In the genomic region with DNA sequence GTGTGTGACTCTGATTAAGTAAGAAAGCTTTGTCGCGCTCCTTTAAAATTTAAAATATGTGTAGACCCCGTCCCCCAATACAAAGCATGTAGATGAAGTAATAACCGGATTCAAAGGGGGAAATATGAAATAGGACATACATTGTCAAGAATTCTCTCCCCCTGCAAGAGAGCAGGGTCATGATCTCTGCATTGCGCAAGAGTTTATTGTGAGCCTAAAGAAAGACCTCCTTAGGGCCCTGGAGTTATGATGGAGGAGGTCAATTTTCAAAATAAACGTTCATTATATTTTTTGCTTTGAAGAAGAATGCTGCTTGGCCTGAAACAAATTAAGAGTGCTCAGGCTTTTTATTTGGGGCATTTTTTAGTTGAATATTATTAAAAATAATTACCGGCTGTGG, we compare ENCODE assay signal across 20 cellular contexts.
A peak's percentile ranks its signal among the peaks of the same experiment; 100 is the strongest.
DNase-seq lines count a peak whose midpoint lies in the region; ATAC-seq, FAIRE-seq and TF ChIP-seq lines count a peak whose summit lies in the region.
"Had no signal": no experiment of that assay in that cellular context is flagged by ENCODE, and none has a peak within 500 bp of the region (broad histone marks: within the 10 kb centered on the region; RNA-seq: fewer than 3 reads in every experiment).

No MANE protein-coding gene starts in this region.

- H2BK5ac ChIP-seq in H1 (ENCODE audit: low read depth, low read length), result no peak overlapping the region

- H3K79me2 ChIP-seq in HCT116 (ENCODE audit: insufficient read depth, low read length) (no peaks in the 10 kb centered on the region), H1 (ENCODE audit: control insufficient read depth in 1 of 2, insufficient read depth in 2 of 2, low read length in 2 of 2) (no peaks in the 10 kb centered on the region)

- no peaks in the 10 kb centered on the region for H3K79me1 ChIP-seq in H1 (ENCODE audit: low read depth, low read length)

- H3K23ac ChIP-seq in H1 (ENCODE audit: insufficient read length), result no peak overlapping the region

- no peaks in the 10 kb centered on the region for H3K23me2 ChIP-seq in H1 (ENCODE audit: low read depth, low read length)

- no peak overlapping the region for H3K56ac ChIP-seq in H1 (replicated peaks; ENCODE audit: insufficient read length, low read depth, low read length)

- no peaks in the 10 kb centered on the region for H3K9me3 ChIP-seq in A549
- no peaks in the 10 kb centered on the region for H3K9me3 ChIP-seq in HCT116 (ENCODE audit: control insufficient read depth in 1 of 2, insufficient read depth in 1 of 2, low read depth in 1 of 2, low read length in 2 of 2)
- no peaks in the 10 kb centered on the region for H3K9me3 ChIP-seq in H1 (ENCODE audit: insufficient read depth in 2 of 2, low read depth in 1 of 2, low read length in 1 of 2)
- H3K9me3 ChIP-seq: BE2C; BLaER1 treated with 17β-estradiol and CSF1 and Interleukin-3, amounts not matched to agents 10 nM and 100 nM had no signal

- H3K4me2 ChIP-seq in A549 (no peak overlapping the region), HCT116 (ENCODE audit: low read length) (no peak overlapping the region), H1 (ENCODE audit: insufficient read depth in 1 of 2, low read depth in 2 of 2, low read length in 2 of 2) (no peak overlapping the region)

- H3K4ac ChIP-seq in H1 (replicated peaks; ENCODE audit: insufficient read length, low read depth, low read length), result no peak overlapping the region

- H2BK20ac ChIP-seq in H1 (ENCODE audit: low read length), result no peak overlapping the region

- H2BK12ac ChIP-seq in H1 (ENCODE audit: low read depth, low read length), result no peak overlapping the region

- H4K8ac ChIP-seq in H1 (ENCODE audit: extremely low read depth, insufficient read depth, low read length), result no peak overlapping the region

- no TSS peak for BruUV-seq in HCT116 (replicated peaks; lab: Mats Ljungman, UMichigan)

- H3K9ac ChIP-seq in HCT116 (ENCODE audit: low read length) (no peak overlapping the region), H1 (replicated peaks in 1 of 4; ENCODE audit: extremely low read depth in 1 of 4, low read depth in 3 of 4, low read length in 3 of 4) (no peak overlapping the region)
- H3K9ac ChIP-seq: BLaER1 treated with 17β-estradiol and CSF1 and Interleukin-3, amounts not matched to agents 10 nM and 100 nM; GM23248 had no signal

- ATAC-seq in A549 (no peak), HCT116 (no peak), HG03439 (IDR thresholded peaks at IDR 0.05; ENCODE audit: unreplicated experiment) (no peak), HG03108 (IDR thresholded peaks at IDR 0.05; ENCODE audit: unreplicated experiment) (no peak)
- ATAC-seq: GM12878 had no signal

- H3K4me1 ChIP-seq in A549 (no peaks in the 10 kb centered on the region), HCT116 (ENCODE audit: control insufficient read depth in 1 of 2, insufficient read depth in 2 of 2, low read length in 2 of 2) (no peaks in the 10 kb centered on the region), H1 (replicated peaks in 1 of 4; ENCODE audit: control insufficient read depth in 3 of 4, insufficient read depth in 4 of 4, low read length in 3 of 4) (no peaks in the 10 kb centered on the region; a peak in 1 of 7 replicates)

- FAIRE-seq in A549 (lab: Jason Lieb, UNC) (no peak), H1 (lab: Jason Lieb, UNC) (no peak)
- FAIRE-seq: D721Med, GM12878, GM19239 had no signal

- H3K14ac ChIP-seq in H1 (ENCODE audit: insufficient read length), result no peak overlapping the region

- no peak overlapping the region for H2AK5ac ChIP-seq in H1 (ENCODE audit: low read depth, low read length)

- DNase-seq in A549 (ENCODE audit: low read depth in 1 of 2, low spot score in 1 of 2) (no peak), HCT116 (ENCODE audit: low read depth, low spot score) (no peak), MV-4-11 (lab: John Stamatoyannopoulos, UW) (peak; percentile 31), H1 (ENCODE audit: low read depth in 1 of 2, low spot score in 2 of 2) (no peak)
- DNase-seq: BE2C; CD4-positive, alpha-beta T cell; CD8-positive, alpha-beta memory T cell; DMS 273 treated with DMSO at 0.1 percent for 48 hours; DMS79; EL; GDM1; GM23248; H9; HFFc6 had no signal

- no peak overlapping the region for H3K18ac ChIP-seq in H1 (ENCODE audit: extremely low read depth, low read length)

- H4K20me1 ChIP-seq in HCT116 (ENCODE audit: insufficient read depth), result no peaks in the 10 kb centered on the region
- no peaks in the 10 kb centered on the region for H4K20me1 ChIP-seq in H1 (replicated peaks in 1 of 2; ENCODE audit: control insufficient read depth in 1 of 2, insufficient read depth in 2 of 2, low read length in 2 of 2)
- H4K20me1 ChIP-seq: BLaER1 treated with 17β-estradiol and CSF1 and Interleukin-3, amounts not matched to agents 10 nM and 100 nM had no signal

- CTCF ChIA-PET in A549 (lab: Yijun Ruan, JAX), result interaction anchor here (1.0 kb wide), 1 partner anchor 113 kb away, joined by 3 read pairs; no protein-coding TSS in a partner anchor
- CTCF ChIA-PET in HCT116 (lab: Charles Lee), result no interaction called here
- CTCF ChIA-PET in H1 (lab: Charles Lee; ENCODE audit: partially characterized antibody), result no interaction called here

- H3K36me3 ChIP-seq in HCT116 (ENCODE audit: control insufficient read depth in 1 of 2, insufficient read depth in 2 of 2, low read length in 2 of 2) (no peaks in the 10 kb centered on the region), H1 (ENCODE audit: control insufficient read depth in 2 of 4, insufficient read depth in 4 of 4, low read length in 3 of 4) (no peaks in the 10 kb centered on the region)
- H3K36me3 ChIP-seq: BE2C; BLaER1 treated with 17β-estradiol and CSF1 and Interleukin-3, amounts not matched to agents 10 nM and 100 nM had no signal

- intact Hi-C loops in HCT116 (cut with micrococcal nuclease), result no loop called here

- H3K4me3 ChIP-seq in A549 (no peak overlapping the region), HCT116 (replicated peaks in 1 of 2; ENCODE audit: low read depth in 1 of 2, low read length in 2 of 2) (no peak overlapping the region), H1 (ENCODE audit: extremely low read depth in 1 of 4, insufficient read depth in 2 of 4, low read depth in 3 of 4, low read length in 4 of 4) (no peak overlapping the region)
- H3K4me3 ChIP-seq: BLaER1 treated with 17β-estradiol and CSF1 and Interleukin-3, amounts not matched to agents 10 nM and 100 nM; GM12878; GM23248 had no signal

- H2AFZ ChIP-seq in HCT116 (ENCODE audit: low read depth, low read length, poor library complexity, severe bottlenecking) (no peak overlapping the region), H1 (ENCODE audit: low read length) (no peak overlapping the region)
- H2AFZ ChIP-seq: GM23248 had no signal

- no peak overlapping the region for H4K91ac ChIP-seq in H1 (replicated peaks; ENCODE audit: insufficient read length, low read length)

- TF ChIP-seq EP300 in A549 (IDR thresholded peaks at IDR 0.05), result no peak
- TF ChIP-seq EP300 in H1 (IDR thresholded peaks at IDR 0.05; ENCODE audit: borderline replicate concordance in 1 of 2, low read depth in 2 of 2, low read length in 2 of 2), result no peak

- 62% methylated on average over 7 of the region's 7 CpGs for WGBS in A549 (ENCODE audit: missing lambda C conversion rate)
- 97% methylated on average over 7 of the region's 7 CpGs; no CpG with 5 or more reads in 1 of the 2 experiments for WGBS in H1 (ENCODE audit: extremely low coverage in 1 of 2, insufficient coverage in 1 of 2, insufficient read length in 1 of 2, insufficient replicate concordance in 2 of 2, low coverage in 1 of 2, low lambda C conversion rate in 2 of 2, missing lambda C conversion rate in 1 of 2), 2 experiments

- H2BK120ac ChIP-seq in H1 (replicated peaks; ENCODE audit: low read depth, low read length), result no peak overlapping the region

- H3K9me2 ChIP-seq in HCT116 (ENCODE audit: insufficient read depth), result no peaks in the 10 kb centered on the region

- no peak overlapping the region for H2BK15ac ChIP-seq in H1 (ENCODE audit: low read length)

- no peak overlapping the region for H4K5ac ChIP-seq in H1 (ENCODE audit: insufficient read length, low read depth, low read length)

- POLR2A ChIA-PET in A549 (lab: Yijun Ruan, JAX) (no interaction called here), HCT116 (lab: Charles Lee) (no interaction called here), H1 (lab: Charles Lee; ENCODE audit: partially characterized antibody) (no interaction called here)

- TF ChIP-seq CTCF in A549 (IDR thresholded peaks at IDR 0.05), result no peak
- no peak for TF ChIP-seq CTCF in HCT116 (IDR thresholded peaks at IDR 0.05 in 2 of 3, conservative IDR thresholded peaks at IDR 0.05 in 1 of 3; ENCODE audit: borderline replicate concordance in 1 of 3, insufficient read depth in 1 of 3, low read depth in 2 of 3, low read length in 2 of 3)
- no peak for TF ChIP-seq CTCF in H1 (IDR thresholded peaks at IDR 0.05; ENCODE audit: control extremely low read depth in 1 of 3, insufficient read depth in 1 of 3, low read depth in 1 of 3, low read length in 3 of 3)

- TF ChIP-seq POLR2A in A549 (IDR thresholded peaks at IDR 0.05; ENCODE audit: low read length), result no peak
- TF ChIP-seq POLR2A in HCT116 (IDR thresholded peaks at IDR 0.05; ENCODE audit: borderline replicate concordance, extremely low read depth, insufficient read depth, insufficient read length), result no peak
- no peak for TF ChIP-seq POLR2A in H1 (IDR thresholded peaks at IDR 0.05; ENCODE audit: control extremely low read depth in 1 of 2, low read depth in 2 of 2, low read length in 2 of 2)

- TF ChIP-seq RAD21 in A549 (conservative IDR thresholded peaks at IDR 0.05 in 1 of 2, IDR thresholded peaks at IDR 0.05 in 1 of 2) (no peak), HCT116 (IDR thresholded peaks at IDR 0.05; ENCODE audit: low read depth) (no peak), H1 (IDR thresholded peaks at IDR 0.05 in 1 of 2, conservative IDR thresholded peaks at IDR 0.05 in 1 of 2; ENCODE audit: low read depth in 2 of 2, low read length in 2 of 2) (no peak)

- RAD21 ChIA-PET in HCT116 (lab: Charles Lee; ENCODE audit: low non-redundant PET in 1 of 2, low total read pairs in 2 of 2, uncharacterized antibody in 2 of 2, unreplicated experiment in 2 of 2), result no interaction called here

- H3K27me3 ChIP-seq in HCT116 (ENCODE audit: insufficient read depth, low read length), result no peaks in the 10 kb centered on the region
- no peaks in the 10 kb centered on the region for H3K27me3 ChIP-seq in H1 (replicated peaks in 1 of 4; ENCODE audit: control insufficient read depth in 3 of 4, extremely low read depth in 1 of 4, insufficient read depth in 3 of 4, low read length in 3 of 4)
- H3K27me3 ChIP-seq: BE2C; BLaER1 treated with 17β-estradiol and CSF1 and Interleukin-3, amounts not matched to agents 10 nM and 100 nM had no signal

- no peak overlapping the region for H3K27ac ChIP-seq in A549
- no peak overlapping the region for H3K27ac ChIP-seq in HCT116 (ENCODE audit: low read depth, low read length)
- H3K27ac ChIP-seq in H1 (ENCODE audit: low read depth, low read length), result no peak overlapping the region
- H3K27ac ChIP-seq: BLaER1 treated with 17β-estradiol and CSF1 and Interleukin-3, amounts not matched to agents 10 nM and 100 nM; GM23248 had no signal

TF ChIP-seq in A549, 52 proteins besides CTCF, POLR2A, EP300 and RAD21 (continues in another document):
- TF ChIP-seq TFCP2L1 (CRISPR knock-in tag; IDR thresholded peaks at IDR 0.05) (no peak), HEYL (CRISPR knock-in tag; IDR thresholded peaks at IDR 0.05) (no peak)

TF ChIP-seq in HCT116, 20 proteins besides CTCF, POLR2A, EP300 and RAD21 (continues in another document):
- TF ChIP-seq CEBPB (IDR thresholded peaks at IDR 0.05; ENCODE audit: low read depth), result peak; percentile 32; the same call in 1 of the 2 replicates

TF ChIP-seq in H1, 55 proteins besides CTCF, POLR2A, EP300 and RAD21 (continues in another document):
- TF ChIP-seq SUZ12 (IDR thresholded peaks at IDR 0.05; ENCODE audit: low read length), result no peak
